Comparison of ENCODE assay signal across 32 cellular contexts in genomic region chr3:156432563-156432962, GRCh38.
"Had no signal": no experiment of that assay in that cellular context is flagged by ENCODE, and none has a peak within 500 bp of the region (broad histone marks: within the 10 kb centered on the region; RNA-seq: fewer than 3 reads in every experiment).

No MANE protein-coding gene starts in this region.

- ATAC-seq: activated CD4-positive, CD25-positive, alpha-beta regulatory T cell treated with anti-CD3 and anti-CD28 coated beads, Interleukin-2, amount 50 U/mL, for 24 hours; body of pancreas; effector memory CD8-positive, alpha-beta T cell; gastrocnemius medialis; naive thymus-derived CD4-positive, alpha-beta T cell; psoas muscle had no signal

- H3K4me1 Mint-ChIP-seq: naive thymus-derived CD4-positive, alpha-beta T cell; neural crest cell had no signal

- H3K9me3 Mint-ChIP-seq: effector memory CD8-positive, alpha-beta T cell; T-helper 1 cell treated with Interleukin-12 subunit alpha and Interleukin-12 subunit beta and Interleukin-4 antibody, amounts not matched to agents 30 μg/mL and 1 μg/mL, for 36 hours had no signal

- H3K4me3 Mint-ChIP-seq: activated naive CD8-positive, alpha-beta T cell; effector memory CD8-positive, alpha-beta T cell; naive thymus-derived CD4-positive, alpha-beta T cell; neural crest cell; T-helper 1 cell treated with Interleukin-12 subunit alpha and Interleukin-12 subunit beta and Interleukin-4 antibody, amounts not matched to agents 30 μg/mL and 1 μg/mL, for 36 hours had no signal

- H3K9me3 ChIP-seq: body of pancreas, esophagus muscularis mucosa, gastrocnemius medialis, psoas muscle, spleen, thoracic aorta, upper lobe of left lung, vagina had no signal

- DNase-seq: activated CD4-positive, alpha-beta T cell treated with anti-CD3 and anti-CD28 coated beads for 48 hours; activated CD4-positive, alpha-beta T cell treated with anti-CD3 and anti-CD28 coated beads, Interleukin-2, amount 50 U/mL, for 48 hours; activated CD8-positive, alpha-beta memory T cell treated with anti-CD3 and anti-CD28 coated beads for 24 hours; activated effector memory CD4-positive, alpha-beta T cell treated with Interleukin-2 at 50 U/mL for 16 hours; activated naive CD4-positive, alpha-beta T cell treated with Interleukin-2 at 50 U/mL for 16 hours; aorta; body of pancreas; dorsolateral prefrontal cortex; effector memory CD8-positive, alpha-beta T cell; gastrocnemius medialis; islet precursor cell; left cardiac atrium; midbrain; naive thymus-derived CD4-positive, alpha-beta T cell; occipital lobe; psoas muscle; spleen; stimulated activated CD4-positive, alpha-beta T cell treated with anti-CD3 and anti-CD28 coated beads, Interleukin-2, amount 100 ng/mL, for 48 hours; stimulated activated naive CD4-positive, alpha-beta T cell treated with Interleukin-2 at 50 U/mL for 16 hours; SW 1271; T-helper 9 cell; upper lobe of left lung; WERI-Rb-1 had no signal

- H3K27ac ChIP-seq: body of pancreas, dorsolateral prefrontal cortex, gastrocnemius medialis, hepatocyte, parathyroid adenoma, psoas muscle, spleen, thoracic aorta, upper lobe of left lung, vagina, WERI-Rb-1 had no signal

- H3K36me3 Mint-ChIP-seq: activated naive CD8-positive, alpha-beta T cell; naive thymus-derived CD4-positive, alpha-beta T cell had no signal

- H3K27ac Mint-ChIP-seq: activated naive CD8-positive, alpha-beta T cell; effector memory CD8-positive, alpha-beta T cell; naive thymus-derived CD4-positive, alpha-beta T cell; T-helper 1 cell treated with Interleukin-12 subunit alpha and Interleukin-12 subunit beta and Interleukin-4 antibody, amounts not matched to agents 30 μg/mL and 1 μg/mL, for 36 hours had no signal

- H3K27me3 ChIP-seq: body of pancreas, dorsolateral prefrontal cortex, esophagus muscularis mucosa, gastrocnemius medialis, hepatocyte, upper lobe of left lung, vagina had no signal

- H3K4me3 ChIP-seq: body of pancreas, dorsolateral prefrontal cortex, esophagus muscularis mucosa, gastrocnemius medialis, hepatocyte, psoas muscle, spleen, thoracic aorta, upper lobe of left lung, vagina had no signal

- H3K4me1 ChIP-seq: body of pancreas, gastrocnemius medialis, psoas muscle, spleen, upper lobe of left lung, vagina had no signal
